Comparison of ENCODE assay signal across 6 cellular contexts in the genomic region with DNA sequence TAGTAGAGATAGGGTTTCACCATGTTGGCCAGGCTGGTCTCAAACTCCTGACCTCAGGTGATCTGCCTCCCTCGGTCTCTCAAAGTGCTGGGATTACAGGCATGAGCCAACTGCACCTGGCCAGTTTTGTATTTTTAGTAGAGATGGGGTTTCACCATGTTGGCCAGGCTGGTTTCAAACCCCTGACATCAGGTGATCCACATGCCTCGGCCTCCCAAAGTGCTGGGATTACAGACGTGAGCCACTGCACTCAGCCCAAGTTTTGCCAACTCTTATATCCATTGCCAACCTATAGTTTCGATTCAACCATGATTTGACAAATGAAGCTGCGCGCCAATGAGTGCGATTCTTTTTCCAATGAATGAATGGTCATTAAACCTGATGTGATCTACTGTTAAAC. TPM values are rescaled to one million over a fixed set of nuclear protein-coding genes. Genes with fewer than 3 reads are reported as not detected.
A peak's percentile ranks its signal among the peaks of the same experiment; 100 is the strongest.
DNase-seq lines count a peak whose midpoint lies in the region; FAIRE-seq and TF ChIP-seq lines count a peak whose summit lies in the region.
"Not testable (repeated sequence)": the region's sequence is repeated elsewhere in the genome, so short reads cannot be mapped to it uniquely, and the experiment has no call there.

No MANE protein-coding gene starts in this region.

- H3K4me2 ChIP-seq in MM.1S (ENCODE audit: low read depth, low read length) (peak overlapping the region; percentile 45; the same call in 1 of the 2 replicates), hepatocyte (peak overlapping the region; percentile 77)
- not testable (repeated sequence) for H3K4me2 ChIP-seq in astrocyte (ENCODE audit: low read length)

- H3K79me2 ChIP-seq in MM.1S (ENCODE audit: low read length): peaks cover 95% of the 10 kb centered on the region
- not testable (repeated sequence) for H3K79me2 ChIP-seq in astrocyte (ENCODE audit: insufficient read depth, low read length)
- peaks cover 51% of the 10 kb centered on the region for H3K79me2 ChIP-seq in hepatocyte

- not testable (repeated sequence) for TF ChIP-seq EP300 in esophagus muscularis mucosa (IDR thresholded peaks at IDR 0.05)

- not testable (repeated sequence) for H4K20me1 ChIP-seq in MM.1S (ENCODE audit: insufficient read depth, low read length); astrocyte (ENCODE audit: insufficient read depth, low read length); hepatocyte (ENCODE audit: insufficient read depth, poor library complexity, severe bottlenecking)

- intact Hi-C loops in dendritic cell treated with granulocyte-macrophage colony-stimulating factor and Interleukin-4, amounts not matched to agents 40 ng/mL and 50 ng/mL, for 4 days (cut with micrococcal nuclease); esophagus muscularis mucosa (cut with DNase I): not testable (repeated sequence)

- H3K27me3 ChIP-seq in MM.1S (replicated peaks; ENCODE audit: insufficient read depth, low read length); astrocyte (ENCODE audit: insufficient read depth, low read length); esophagus muscularis mucosa; hepatocyte: not testable (repeated sequence)

- peaks cover 38% of the 10 kb centered on the region for H3F3A ChIP-seq in MM.1S (ENCODE audit: insufficient read depth, low read length)

- not testable (repeated sequence) for H3K27me3 Mint-ChIP-seq in astrocyte (ENCODE audit: low read depth, unreplicated experiment); dendritic cell treated with granulocyte-macrophage colony-stimulating factor and Interleukin-4, amounts not matched to agents 40 ng/mL and 50 ng/mL, for 4 days; type B pancreatic cell

- not testable (repeated sequence) for H3K4me3 Mint-ChIP-seq in astrocyte (ENCODE audit: unreplicated experiment); type B pancreatic cell
- H3K4me3 Mint-ChIP-seq in dendritic cell treated with granulocyte-macrophage colony-stimulating factor and Interleukin-4, amounts not matched to agents 40 ng/mL and 50 ng/mL, for 4 days: peak overlapping the region; percentile 6

- DNase-seq in MM.1S (peak; percentile 35), esophagus muscularis mucosa (ENCODE audit: extremely low spot score) (peak; percentile 7), type B pancreatic cell (ENCODE audit: extremely low spot score, unreplicated experiment) (peak; percentile 27)
- not testable (repeated sequence) for DNase-seq in astrocyte (ENCODE audit: low read depth); hepatocyte (ENCODE audit: low spot score)

- not testable (repeated sequence) for H3K36me3 Mint-ChIP-seq in astrocyte (ENCODE audit: low read depth, unreplicated experiment); type B pancreatic cell
- H3K36me3 Mint-ChIP-seq in dendritic cell treated with granulocyte-macrophage colony-stimulating factor and Interleukin-4, amounts not matched to agents 40 ng/mL and 50 ng/mL, for 4 days (ENCODE audit: low read depth): peaks cover 35% of the 10 kb centered on the region

- H3K4me3 ChIP-seq in MM.1S (ENCODE audit: low read length); astrocyte (ENCODE audit: insufficient read depth, low read depth, low read length); esophagus muscularis mucosa; hepatocyte: not testable (repeated sequence)

- peak overlapping the region; percentile 63 for H3K27ac Mint-ChIP-seq in astrocyte (ENCODE audit: unreplicated experiment)
- H3K27ac Mint-ChIP-seq in dendritic cell treated with granulocyte-macrophage colony-stimulating factor and Interleukin-4, amounts not matched to agents 40 ng/mL and 50 ng/mL, for 4 days; type B pancreatic cell: not testable (repeated sequence)

- FAIRE-seq in astrocyte (lab: Jason Lieb, UNC): not testable (repeated sequence)

- H3K4me1 ChIP-seq in MM.1S (ENCODE audit: low read length): peaks cover 58% of the 10 kb centered on the region
- H3K4me1 ChIP-seq in astrocyte (ENCODE audit: insufficient read depth, low read length): not testable (repeated sequence)
- peaks cover 30 to 89% (median 69%) of the 10 kb centered on the region in 4 donors for H3K4me1 ChIP-seq in esophagus muscularis mucosa
- H3K4me1 ChIP-seq in hepatocyte (ENCODE audit: insufficient read depth): peaks cover 54% of the 10 kb centered on the region

- TF ChIP-seq CTCF in MM.1S (IDR thresholded peaks at IDR 0.05; ENCODE audit: low read length); astrocyte (IDR thresholded peaks at IDR 0.05; ENCODE audit: insufficient read depth, low read depth, low read length); esophagus muscularis mucosa (IDR thresholded peaks at IDR 0.05); hepatocyte (IDR thresholded peaks at IDR 0.05; ENCODE audit: poor library complexity); type B pancreatic cell (conservative IDR thresholded peaks at IDR 0.05): not testable (repeated sequence)

- H3K9me3 Mint-ChIP-seq in astrocyte (ENCODE audit: unreplicated experiment); dendritic cell treated with granulocyte-macrophage colony-stimulating factor and Interleukin-4, amounts not matched to agents 40 ng/mL and 50 ng/mL, for 4 days; type B pancreatic cell: not testable (repeated sequence)

- H2AFZ ChIP-seq in MM.1S (ENCODE audit: low read length); astrocyte (ENCODE audit: low read depth, low read length); hepatocyte: not testable (repeated sequence)

- H3K9me3 ChIP-seq in MM.1S (replicated peaks; ENCODE audit: insufficient read depth, low read length); astrocyte (ENCODE audit: insufficient read depth, low read depth, low read length); esophagus muscularis mucosa; hepatocyte (ENCODE audit: low read depth): not testable (repeated sequence)

- 94% methylated on average over 6 of the region's 7 CpGs for WGBS in esophagus muscularis mucosa
- 96% methylated on average over 7 of the region's 7 CpGs for WGBS in hepatocyte (ENCODE audit: low lambda C conversion rate, missing lambda C conversion rate)

- not testable (repeated sequence) for H3K9me2 ChIP-seq in MM.1S (replicated peaks; ENCODE audit: insufficient read depth, low read length); hepatocyte (replicated peaks; ENCODE audit: insufficient read depth)

- TF ChIP-seq POLR2A in esophagus muscularis mucosa (IDR thresholded peaks at IDR 0.05; ENCODE audit: low read depth): not testable (repeated sequence)

- H3K27ac ChIP-seq in MM.1S (ENCODE audit: low read length): peak overlapping the region; percentile 90
- not testable (repeated sequence) for H3K27ac ChIP-seq in astrocyte (ENCODE audit: low read depth, low read length); esophagus muscularis mucosa (replicated peaks in 1 of 4); hepatocyte

- H3K36me3 ChIP-seq in MM.1S (replicated peaks; ENCODE audit: insufficient read depth, low read length): peaks cover 12% of the 10 kb centered on the region
- H3K36me3 ChIP-seq in astrocyte (ENCODE audit: insufficient read depth, low read length); esophagus muscularis mucosa; hepatocyte (replicated peaks; ENCODE audit: insufficient read depth, low read depth): not testable (repeated sequence)

- peaks cover 11% of the 10 kb centered on the region for H3K4me1 Mint-ChIP-seq in astrocyte (ENCODE audit: low read depth, unreplicated experiment)
- H3K4me1 Mint-ChIP-seq in dendritic cell treated with granulocyte-macrophage colony-stimulating factor and Interleukin-4, amounts not matched to agents 40 ng/mL and 50 ng/mL, for 4 days (ENCODE audit: low read depth): peaks cover 93% of the 10 kb centered on the region
- H3K4me1 Mint-ChIP-seq in type B pancreatic cell (ENCODE audit: unreplicated experiment): peaks cover 32% of the 10 kb centered on the region

- peak overlapping the region; percentile 26; the same call in 1 of the 2 replicates for H3K9ac ChIP-seq in MM.1S (ENCODE audit: low read length)
- H3K9ac ChIP-seq in astrocyte (ENCODE audit: low read length): not testable (repeated sequence)

RNA-seq across cellular contexts. Expression of a gene that starts 2.1 kb away (rescaled TPM):
- total RNA-seq in astrocyte (0.26 and 0.91 TPM in 2 replicates), esophagus muscularis mucosa (10 to 100 TPM; 14.2 to 45.8 (median 32.1) TPM), hepatocyte (44.8 and 49.6 TPM in 2 replicates), type B pancreatic cell (ENCODE audit: low replicate concordance) (8.9 and 9.4 TPM in 2 replicates)
- polyA plus RNA-seq in hepatocyte: 72.7 and 79.8 TPM in 2 replicates

RNA-seq across cellular contexts. Expression of a gene that starts 26.5 kb away (rescaled TPM):
- total RNA-seq in astrocyte (15.4 and 19.0 TPM in 2 replicates), esophagus muscularis mucosa (10 to 100 TPM; 13.4 to 18.2 (median 16.1) TPM), hepatocyte (18.7 and 19.5 TPM in 2 replicates), type B pancreatic cell (ENCODE audit: low replicate concordance) (29.5 and 43.0 TPM in 2 replicates)
- 10.7 and 11.0 TPM in 2 replicates for polyA plus RNA-seq in hepatocyte
